ENCODE assay signal across 9 cellular contexts in genomic region chr4:155796031-155796430, GRCh38. TPM values are rescaled to one million over a fixed set of nuclear protein-coding genes. Genes with fewer than 3 reads are reported as not detected.
DNase-seq lines count a peak whose midpoint lies in the region; ATAC-seq and TF ChIP-seq lines count a peak whose summit lies in the region.
"Had no signal": no experiment of that assay in that cellular context is flagged by ENCODE, and none has a peak within 500 bp of the region (broad histone marks: within the 10 kb centered on the region; RNA-seq: fewer than 3 reads in every experiment).

No MANE protein-coding gene starts in this region.

- H3K4me1 Mint-ChIP-seq in CD8-positive, alpha-beta memory T cell, result no peaks in the 10 kb centered on the region
- H3K4me1 Mint-ChIP-seq: memory B cell had no signal

- H3K9me3 ChIP-seq in CD8-positive, alpha-beta memory T cell (ENCODE audit: low read length), result no peaks in the 10 kb centered on the region
- no peaks in the 10 kb centered on the region for H3K9me3 ChIP-seq in transverse colon

- H3K27me3 Mint-ChIP-seq in CD8-positive, alpha-beta memory T cell, result no peaks in the 10 kb centered on the region
- H3K27me3 Mint-ChIP-seq: memory B cell had no signal

- no peak overlapping the region for H3K27ac ChIP-seq in CD8-positive, alpha-beta memory T cell (ENCODE audit: low read depth, low read length)
- no peak overlapping the region for H3K27ac ChIP-seq in transverse colon

- in situ Hi-C loops in transverse colon (cut with MboI; ENCODE audit: low pct_ligation_motif_present in 1 of 4, low pct_unique_long_range_greater_than_20kb in 1 of 4, low sequenced_read_pairs in 3 of 4), result loop anchor here in 3 of 4 donors (10.0 to 25.0 kb wide), 2 partner anchors 351 to 359 kb away; no protein-coding TSS in a partner anchor

- peak; percentile 6 for DNase-seq in ELF-1 (ENCODE audit: low read depth, low spot score)
- peak; percentile 70 to 76 for DNase-seq in Kasumi-1 (lab: John Stamatoyannopoulos, UW)
- DNase-seq in fibroblast of peridontal ligament (ENCODE audit: extremely low read depth), result peak; percentile 32
- DNase-seq in CD8-positive, alpha-beta memory T cell, result no peak
- DNase-seq in NCI-H1092 (lab: John Stamatoyannopoulos, UW), result no peak
- DNase-seq in transverse colon, result no peak

- H3K9me3 Mint-ChIP-seq in CD8-positive, alpha-beta memory T cell, result no peaks in the 10 kb centered on the region
- H3K9me3 Mint-ChIP-seq: memory B cell had no signal

- no peak overlapping the region for H3K4me3 ChIP-seq in CD8-positive, alpha-beta memory T cell (ENCODE audit: low read length)
- H3K4me3 ChIP-seq in transverse colon, result no peak overlapping the region

- WGBS in transverse colon (ENCODE audit: low coverage in 1 of 2), 2 donors, result 60 to 63% methylated on average over 1 to 3 of the region's 3 CpGs

- ATAC-seq in GM21526 (IDR thresholded peaks at IDR 0.05; ENCODE audit: low FRiP score, unreplicated experiment) (peak; percentile 92), HG02852 (IDR thresholded peaks at IDR 0.05; ENCODE audit: unreplicated experiment) (no peak)

- no peak for TF ChIP-seq EP300 in transverse colon (IDR thresholded peaks at IDR 0.05; ENCODE audit: low read depth)

- no peaks in the 10 kb centered on the region for H3K36me3 Mint-ChIP-seq in CD8-positive, alpha-beta memory T cell
- H3K36me3 Mint-ChIP-seq: memory B cell had no signal

- intact Hi-C loops in transverse colon (cut with DNase I; ENCODE audit: low total_unique reads), result no loop called here

- H3K27ac Mint-ChIP-seq in CD8-positive, alpha-beta memory T cell, result no peak overlapping the region
- H3K27ac Mint-ChIP-seq: memory B cell had no signal

- H3K36me3 ChIP-seq in CD8-positive, alpha-beta memory T cell (ENCODE audit: insufficient read depth, low read length), result no peaks in the 10 kb centered on the region
- H3K36me3 ChIP-seq in transverse colon, result no peaks in the 10 kb centered on the region

- no peaks in the 10 kb centered on the region for H3K4me1 ChIP-seq in CD8-positive, alpha-beta memory T cell (ENCODE audit: insufficient read depth, low read length)
- H3K4me1 ChIP-seq in transverse colon, result no peaks in the 10 kb centered on the region

- TF ChIP-seq CTCF in transverse colon (IDR thresholded peaks at IDR 0.05), result peak in 2 of 5 experiments; percentile 17 to 30

- CTCF ChIA-PET in CD8-positive, alpha-beta memory T cell (lab: Charles Lee), result no interaction called here

- no peaks in the 10 kb centered on the region for H3K27me3 ChIP-seq in CD8-positive, alpha-beta memory T cell (ENCODE audit: insufficient read depth, low read length, poor library complexity, severe bottlenecking)
- no peaks in the 10 kb centered on the region for H3K27me3 ChIP-seq in transverse colon

- POLR2A ChIA-PET in CD8-positive, alpha-beta memory T cell (lab: Charles Lee), result no interaction called here

- no peak for TF ChIP-seq POLR2A in transverse colon (IDR thresholded peaks at IDR 0.05)

- no peak overlapping the region for H3K4me3 Mint-ChIP-seq in CD8-positive, alpha-beta memory T cell
- H3K4me3 Mint-ChIP-seq: memory B cell had no signal

RNA-seq across cellular contexts. Expression of gene GUCY1B1, which starts 37.2 kb away (rescaled TPM):
- total RNA-seq in CD8-positive, alpha-beta memory T cell, result under 1 TPM in 1 of 2 experiments, not detected in 1; 0.18 TPM
- polyA plus RNA-seq in CD8-positive, alpha-beta memory T cell, result 0.12 TPM
- total RNA-seq in transverse colon, result 10 to 100 TPM in 2 of 4 donors, 1 to 10 TPM in 2; 6.0 to 20.3 (median 10.6) TPM

Comparison
In these comparisons a context has a peak if more than half of its experiments do, and no peak if none do; other contexts are left out.
1. DNase-seq: peak in ELF-1 (single experiment), Kasumi-1 (2 of 2) and fibroblast of peridontal ligament (single experiment); none in CD8-positive, alpha-beta memory T cell (0 of 5), NCI-H1092 (single experiment) and transverse colon (single experiment).
2. RNA of gene GUCY1B1, which starts 37.2 kb away (total RNA-seq): 6.0 to 20.3 TPM in transverse colon; 0.18 TPM in CD8-positive, alpha-beta memory T cell; every median in the first group is over 4 times any median in the second.